8 cellular contexts compared by ENCODE assay signal in the genomic region with DNA sequence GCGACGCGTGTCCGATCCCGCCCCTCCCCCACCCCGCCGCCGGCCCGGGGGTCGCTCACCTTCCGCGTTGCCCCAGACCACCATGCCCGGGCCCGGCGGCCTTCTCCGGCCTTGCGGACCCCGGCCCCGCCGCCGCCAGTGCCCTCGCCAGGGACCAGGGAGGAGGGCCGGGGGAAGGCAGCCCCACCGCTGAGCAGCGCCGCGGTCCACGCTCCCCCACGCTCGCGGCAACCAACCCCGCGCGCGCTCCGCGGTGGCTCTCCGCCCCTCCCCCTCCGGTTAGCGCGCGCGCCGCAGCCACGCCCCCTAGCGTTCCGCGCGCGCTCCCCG. TPM values are rescaled to one million over a fixed set of nuclear protein-coding genes. Genes with fewer than 3 reads are reported as not detected.
DNase-seq lines count a peak whose midpoint lies in the region; ATAC-seq and TF ChIP-seq lines count a peak whose summit lies in the region.

Gene REV1, minus strand, starts transcription at position 260 of the 330 bp plus-strand sequence. CDS start 25,042 bp downstream, outside the sequence.

- H3K27me3 Mint-ChIP-seq in nephron progenitor cell (ENCODE audit: low read depth, poor library complexity): peaks cover 12% of the 10 kb centered on the region

- no peak for ATAC-seq in Panc1
- no peak for ATAC-seq in HG02571 (IDR thresholded peaks at IDR 0.05; ENCODE audit: unreplicated experiment)
- ATAC-seq in HG03025 (IDR thresholded peaks at IDR 0.05; ENCODE audit: low FRiP score, unreplicated experiment): no peak

- no peaks in the 10 kb centered on the region for H3K9me3 Mint-ChIP-seq in nephron progenitor cell

- H3K36me3 ChIP-seq in Panc1 (ENCODE audit: control insufficient read depth, insufficient read depth, low read length): no peaks in the 10 kb centered on the region; the same call in none of the 2 replicates

- no TSS peak for BruUV-seq in Panc1 (replicated peaks; lab: Mats Ljungman, UMichigan)

- TF ChIP-seq CTCF in GM12865 (IDR thresholded peaks at IDR 0.05; ENCODE audit: insufficient read depth, low read depth, low read length, missing control alignments) (no peak), Panc1 (IDR thresholded peaks at IDR 0.05) (no peak), nephron progenitor cell (IDR thresholded peaks at IDR 0.05) (no peak)

- peaks cover 14% of the 10 kb centered on the region for H3K4me1 ChIP-seq in Panc1 (ENCODE audit: control insufficient read depth, insufficient read depth, low read length)

- peak within 1 kb of the TSS; percentile 99 for H3K27ac Mint-ChIP-seq in nephron progenitor cell

- POLR2A ChIA-PET in Panc1 (lab: Charles Lee): no interaction called here

- no peaks in the 10 kb centered on the region for H3K36me3 Mint-ChIP-seq in nephron progenitor cell (ENCODE audit: low read depth)

- TF ChIP-seq POLR2A in erythroblast (IDR thresholded peaks at IDR 0.05; ENCODE audit: low read length): peak; percentile 55

- H3K27ac ChIP-seq in Panc1 (ENCODE audit: low read length): peak within 1 kb of the TSS; percentile 94

- peaks cover 44% of the 10 kb centered on the region for H3K4me1 Mint-ChIP-seq in nephron progenitor cell

- H3K27me3 ChIP-seq in Panc1 (ENCODE audit: control insufficient read depth, insufficient read depth, low read length): peaks cover 2% of the 10 kb centered on the region; the same call in 1 of the 2 replicates

- H3K4me3 ChIP-seq in GM12865 (ENCODE audit: low read depth, low read length) (peak within 1 kb of the TSS; percentile 99), Panc1 (ENCODE audit: low read depth in 2 of 2, low read length in 2 of 2) (peak within 1 kb of the TSS; percentile 92 to 99)

- in situ Hi-C loops in Panc1 (cut with HindIII; ENCODE audit: low pct_unique_long_range_greater_than_20kb, low sequenced_read_pairs): no loop called here

- intact Hi-C loops in Panc1 (cut with micrococcal nuclease; ENCODE audit: unreplicated experiment): loop anchor here (10.0 kb wide), 1 partner anchor 405 kb away; no protein-coding TSS in a partner anchor

- DNase-seq in GM12865 (ENCODE audit: low read depth) (no peak), Panc1 (ENCODE audit: low read depth, low spot score) (no peak), erythroblast (lab: John Stamatoyannopoulos, UW) (no peak), nephron progenitor cell (no peak), NCI-H1105 (lab: John Stamatoyannopoulos, UW) (no peak), epidermal melanocyte (ENCODE audit: insufficient read length, low spot score) (no peak)

- CTCF ChIA-PET in Panc1 (lab: Charles Lee): interaction anchor here (1.9 kb wide), 1 partner anchor 152 kb away, joined by 4 read pairs; the partner anchor contains the start of gene EIF5B

- peak within 1 kb of the TSS; percentile 95 for H3K4me3 Mint-ChIP-seq in nephron progenitor cell

- no peaks in the 10 kb centered on the region for H3K9me3 ChIP-seq in Panc1 (ENCODE audit: control insufficient read depth, insufficient read depth, low read depth, low read length)

RNA-seq across cellular contexts. Expression of gene REV1, which starts in this region (rescaled TPM):
- 35.0 TPM for total RNA-seq in Panc1 (2021; ENCODE audit: unreplicated experiment)
- 12.2 TPM for polyA plus RNA-seq in Panc1 (2012; ENCODE audit: insufficient read length)
